Comparison of ENCODE assay signal across 9 cellular contexts in the genomic region with DNA sequence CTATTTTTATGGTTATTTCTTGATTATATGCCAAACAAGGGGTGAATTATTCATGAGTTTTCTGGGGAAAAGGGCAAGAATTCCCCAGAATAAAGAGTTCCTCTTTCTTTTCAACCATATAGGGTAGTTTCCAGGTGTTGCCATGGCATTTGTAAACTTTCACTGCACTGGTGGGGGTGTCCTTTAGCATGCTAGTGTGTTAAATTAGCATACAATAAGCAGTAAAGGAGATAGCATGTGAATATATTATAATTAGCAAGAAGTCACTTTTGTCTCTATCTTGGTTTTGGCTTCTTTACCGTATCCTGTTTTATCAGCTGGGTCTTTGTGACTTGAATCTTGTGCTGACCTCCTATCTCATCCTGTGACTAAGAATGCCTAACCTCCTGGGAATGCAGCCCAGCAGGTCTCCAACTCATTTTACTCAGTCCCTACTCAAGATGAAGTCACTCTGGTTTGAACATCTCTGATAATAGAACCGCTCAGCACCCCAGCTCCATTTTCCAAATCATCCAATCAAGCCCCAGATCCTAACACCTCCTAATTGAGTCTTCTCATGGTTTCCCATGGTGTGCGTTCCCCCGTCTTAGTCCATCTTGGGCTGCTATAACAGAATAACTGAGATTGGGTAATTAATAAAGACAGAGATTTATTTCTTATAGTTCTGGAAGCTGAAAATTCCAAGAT.
DNase-seq lines count a peak whose midpoint lies in the region; ATAC-seq and TF ChIP-seq lines count a peak whose summit lies in the region.
"Had no signal": no experiment of that assay in that cellular context is flagged by ENCODE, and none has a peak within 500 bp of the region (broad histone marks: within the 10 kb centered on the region; RNA-seq: fewer than 3 reads in every experiment).

No MANE protein-coding gene starts in this region.

- H3K27me3 ChIP-seq in SU-DHL-6 (ENCODE audit: low read length), result no peaks in the 10 kb centered on the region
- H3K27me3 ChIP-seq: ovary had no signal

- DNase-seq in ELF-1 (ENCODE audit: low read depth, low spot score), result peak; percentile 67
- peak; percentile 23 for DNase-seq in iPS-NIHi11 (ENCODE audit: low spot score)
- DNase-seq in HuH-7.5 (ENCODE audit: low spot score), result no peak
- DNase-seq in NCI-H1436 (lab: John Stamatoyannopoulos, UW), result no peak
- no peak for DNase-seq in NCI-H1436 treated with DMSO at 0.1 percent for 48 hours (lab: John Stamatoyannopoulos, UW)
- DNase-seq: ovary had no signal

- no peaks in the 10 kb centered on the region for H3K9me2 ChIP-seq in SU-DHL-6 (replicated peaks; ENCODE audit: insufficient read depth, low read length)

- ATAC-seq in HG02870 (IDR thresholded peaks at IDR 0.05; ENCODE audit: unreplicated experiment) (peak; percentile 34), GM21515 (IDR thresholded peaks at IDR 0.05; ENCODE audit: unreplicated experiment) (no peak)

- H3K9me3 ChIP-seq in SU-DHL-6 (ENCODE audit: insufficient read depth, low read length), result no peaks in the 10 kb centered on the region
- H3K9me3 ChIP-seq: ovary had no signal

- H4K20me1 ChIP-seq in SU-DHL-6 (ENCODE audit: low read depth, low read length), result no peaks in the 10 kb centered on the region

- peak overlapping the region; percentile 99 for H3K4me3 ChIP-seq in SU-DHL-6 (ENCODE audit: insufficient read depth, low read length, poor library complexity, severe bottlenecking)
- H3K4me3 ChIP-seq: ovary had no signal

- H3F3A ChIP-seq in SU-DHL-6 (ENCODE audit: insufficient read depth), result peaks cover 36% of the 10 kb centered on the region

- no peak for TF ChIP-seq CTCF in SU-DHL-6 (IDR thresholded peaks at IDR 0.05; ENCODE audit: insufficient read depth, low read length, poor library complexity, severe bottlenecking)

- H3K4me2 ChIP-seq in SU-DHL-6 (ENCODE audit: low read depth, low read length, poor library complexity, severe bottlenecking), result peak overlapping the region; percentile 97

- H3K36me3 ChIP-seq in SU-DHL-6 (ENCODE audit: low read length), result peaks cover 5% of the 10 kb centered on the region; the same call in 1 of the 2 replicates
- H3K36me3 ChIP-seq: ovary had no signal

- peak overlapping the region; percentile 81 for H3K9ac ChIP-seq in SU-DHL-6 (ENCODE audit: low read length)

- no peak overlapping the region for H2AFZ ChIP-seq in SU-DHL-6 (ENCODE audit: low read depth, low read length, severe bottlenecking)

- peak overlapping the region; percentile 92 for H3K27ac ChIP-seq in SU-DHL-6 (ENCODE audit: low read depth, low read length)
- H3K27ac ChIP-seq: ovary had no signal

- H3K79me2 ChIP-seq in SU-DHL-6 (ENCODE audit: insufficient read depth, low read length), result peaks cover 88% of the 10 kb centered on the region

Comparison
In these comparisons a context has a peak if more than half of its experiments do, and no peak if none do; other contexts are left out.
1. DNase-seq: peak in ELF-1 (single experiment) and iPS-NIHi11 (single experiment); none in HuH-7.5 (single experiment), NCI-H1436 (single experiment) and NCI-H1436 treated with DMSO at 0.1 percent for 48 hours (single experiment).